ENCODE assay signal across 16 cellular contexts in genomic region chr9:15352301-15352700, GRCh38. TPM values are rescaled to one million over a fixed set of nuclear protein-coding genes. Genes with fewer than 3 reads are reported as not detected.
DNase-seq lines count a peak whose midpoint lies in the region; ATAC-seq and TF ChIP-seq lines count a peak whose summit lies in the region.
"Had no signal": no experiment of that assay in that cellular context is flagged by ENCODE, and none has a peak within 500 bp of the region (broad histone marks: within the 10 kb centered on the region; RNA-seq: fewer than 3 reads in every experiment).

No MANE protein-coding gene starts in this region.

- no peaks in the 10 kb centered on the region for H3K27me3 Mint-ChIP-seq in activated naive CD4-positive, alpha-beta T cell treated with anti-CD3 and anti-CD28 coated beads, Interleukin-2, amount 50 U/mL, for 24 hours
- peaks cover 7% of the 10 kb centered on the region for H3K27me3 Mint-ChIP-seq in nephron progenitor cell (ENCODE audit: low read depth, poor library complexity)

- no peak for ATAC-seq in activated naive CD4-positive, alpha-beta T cell treated with anti-CD3 and anti-CD28 coated beads, Interleukin-2, amount 50 U/mL, for 72 hours
- ATAC-seq: CD8-positive, alpha-beta T cell; GM12878 had no signal

- H3K79me2 ChIP-seq in PC-9 (ENCODE audit: low read depth) = no peaks in the 10 kb centered on the region

- no TSS peak for BruUV-seq in PC-9 (replicated peaks; lab: Mats Ljungman, UMichigan)

- intact Hi-C loops in PC-9 (cut with micrococcal nuclease; ENCODE audit: unreplicated experiment) = no loop called here

- H3K27ac ChIP-seq in PC-9 = peak overlapping the region; percentile 49

- H2AFZ ChIP-seq in PC-9 = no peak overlapping the region

- H3K9me3 ChIP-seq in PC-9 (ENCODE audit: insufficient read depth, low read depth) = no peaks in the 10 kb centered on the region
- H3K9me3 ChIP-seq: BE2C had no signal

- no peaks in the 10 kb centered on the region for H3K36me3 Mint-ChIP-seq in activated naive CD4-positive, alpha-beta T cell treated with anti-CD3 and anti-CD28 coated beads, Interleukin-2, amount 50 U/mL, for 24 hours
- no peaks in the 10 kb centered on the region for H3K36me3 Mint-ChIP-seq in activated naive CD4-positive, alpha-beta T cell treated with anti-CD3 and anti-CD28 coated beads, Interleukin-2, amount 50 U/mL, for 72 hours
- peaks cover 5% of the 10 kb centered on the region for H3K36me3 Mint-ChIP-seq in nephron progenitor cell (ENCODE audit: low read depth)
- H3K36me3 Mint-ChIP-seq: CD8-positive, alpha-beta T cell had no signal

- no peaks in the 10 kb centered on the region for H3K9me2 ChIP-seq in PC-9 (ENCODE audit: insufficient read depth)

- TF ChIP-seq CTCF in LNCaP clone FGC (IDR thresholded peaks at IDR 0.05; ENCODE audit: control insufficient read depth, extremely low read depth, insufficient read depth) (no peak), PC-9 (conservative IDR thresholded peaks at IDR 0.05) (no peak), nephron progenitor cell (IDR thresholded peaks at IDR 0.05) (no peak)

- POLR2A ChIA-PET in PC-9 (lab: Charles Lee; ENCODE audit: unreplicated experiment) = no interaction called here

- DNase-seq in activated naive CD4-positive, alpha-beta T cell treated with anti-CD3 and anti-CD28 coated beads, Interleukin-2, amount 50 U/mL, for 72 hours (ENCODE audit: low spot score in 2 of 2) = no peak
- DNase-seq in LNCaP clone FGC (ENCODE audit: low read depth) = peak; percentile 21
- no peak for DNase-seq in PC-9
- DNase-seq in nephron progenitor cell = no peak
- DNase-seq in superior temporal gyrus (ENCODE audit: extremely low spot score) = no peak
- no peak for DNase-seq in central memory CD4-positive, alpha-beta T cell
- DNase-seq: ACHN; BE2C; C1 segment of cervical spinal cord; Calu3; CD8-positive, alpha-beta T cell; DND-41; EL; H9 had no signal

- no peaks in the 10 kb centered on the region for H3F3A ChIP-seq in PC-9 (ENCODE audit: insufficient read depth, low read depth)

- peak overlapping the region; percentile 6 for H3K27ac Mint-ChIP-seq in activated naive CD4-positive, alpha-beta T cell treated with anti-CD3 and anti-CD28 coated beads, Interleukin-2, amount 50 U/mL, for 24 hours
- peak overlapping the region in 1 of 2 donors; percentile 25 for H3K27ac Mint-ChIP-seq in activated naive CD4-positive, alpha-beta T cell treated with anti-CD3 and anti-CD28 coated beads, Interleukin-2, amount 50 U/mL, for 72 hours
- H3K27ac Mint-ChIP-seq in nephron progenitor cell = peak overlapping the region; percentile 84
- H3K27ac Mint-ChIP-seq: CD8-positive, alpha-beta T cell; H9 had no signal

- H3K4me3 ChIP-seq in LNCaP clone FGC (ENCODE audit: low read depth, low read length) (no peak overlapping the region), PC-9 (no peak overlapping the region)
- H3K4me3 ChIP-seq: GM12878 had no signal

- no peaks in the 10 kb centered on the region for H3K27me3 ChIP-seq in PC-9 (ENCODE audit: insufficient read depth, low read depth)
- H3K27me3 ChIP-seq: BE2C had no signal

- H3K4me1 ChIP-seq in PC-9 (replicated peaks; ENCODE audit: insufficient read depth) = peaks cover 17% of the 10 kb centered on the region
- H3K4me1 ChIP-seq: BE2C had no signal

- H3K9me3 Mint-ChIP-seq in activated naive CD4-positive, alpha-beta T cell treated with anti-CD3 and anti-CD28 coated beads, Interleukin-2, amount 50 U/mL, for 24 hours = no peaks in the 10 kb centered on the region
- no peaks in the 10 kb centered on the region for H3K9me3 Mint-ChIP-seq in activated naive CD4-positive, alpha-beta T cell treated with anti-CD3 and anti-CD28 coated beads, Interleukin-2, amount 50 U/mL, for 72 hours
- H3K9me3 Mint-ChIP-seq in nephron progenitor cell = peaks cover 16% of the 10 kb centered on the region
- H3K9me3 Mint-ChIP-seq: CD8-positive, alpha-beta T cell had no signal

- no peaks in the 10 kb centered on the region for H3K36me3 ChIP-seq in PC-9 (ENCODE audit: low read depth)
- H3K36me3 ChIP-seq: BE2C had no signal

- peak overlapping the region; percentile 19 for H3K4me2 ChIP-seq in PC-9

- peaks cover 47% of the 10 kb centered on the region for H3K4me1 Mint-ChIP-seq in activated naive CD4-positive, alpha-beta T cell treated with anti-CD3 and anti-CD28 coated beads, Interleukin-2, amount 50 U/mL, for 24 hours
- H3K4me1 Mint-ChIP-seq in nephron progenitor cell = peaks cover 24% of the 10 kb centered on the region

- H4K20me1 ChIP-seq in PC-9 (ENCODE audit: insufficient read depth) = no peaks in the 10 kb centered on the region

- no peak overlapping the region for H3K4me3 Mint-ChIP-seq in activated naive CD4-positive, alpha-beta T cell treated with anti-CD3 and anti-CD28 coated beads, Interleukin-2, amount 50 U/mL, for 24 hours
- no peak overlapping the region for H3K4me3 Mint-ChIP-seq in nephron progenitor cell
- H3K4me3 Mint-ChIP-seq: CD8-positive, alpha-beta T cell; H9 had no signal

- CTCF ChIA-PET in PC-9 (lab: Charles Lee) = no interaction called here

RNA-seq across cellular contexts. Expression of gene TTC39B, which starts 45.3 kb away (rescaled TPM):
- total RNA-seq in activated naive CD4-positive, alpha-beta T cell treated with anti-CD3 and anti-CD28 coated beads, Interleukin-2, amount 50 U/mL, for 72 hours = 10 to 100 TPM; 32.4 to 34.2 TPM
- total RNA-seq in PC-9 (2021) = 8.7 and 8.8 TPM in 2 replicates
